Comparison of ENCODE assay signal across 11 cellular contexts in the genomic region with DNA sequence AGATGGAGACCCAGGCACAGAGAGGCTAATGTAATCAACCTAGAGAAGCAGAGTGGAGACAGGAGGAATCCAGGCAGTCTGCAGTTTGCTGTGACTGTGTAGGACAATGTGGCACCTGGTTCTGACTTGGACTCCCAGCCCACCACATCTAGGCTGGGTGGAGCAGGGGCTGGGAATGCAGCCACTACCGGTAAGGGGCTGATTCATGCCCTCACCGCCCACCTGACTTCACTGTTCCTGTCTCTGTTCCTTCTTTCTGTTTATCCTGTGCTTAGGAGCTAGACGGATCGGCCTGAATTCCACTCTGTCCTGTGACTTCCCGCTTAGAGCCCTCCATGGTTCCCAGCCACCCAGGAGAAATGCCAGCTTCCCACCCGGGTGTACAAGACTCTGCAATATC. TPM values are rescaled to one million over a fixed set of nuclear protein-coding genes. Genes with fewer than 3 reads are reported as not detected.
DNase-seq lines count a peak whose midpoint lies in the region; ATAC-seq and TF ChIP-seq lines count a peak whose summit lies in the region.
"Had no signal": no experiment of that assay in that cellular context is flagged by ENCODE, and none has a peak within 500 bp of the region (broad histone marks: within the 10 kb centered on the region; RNA-seq: fewer than 3 reads in every experiment).

No MANE protein-coding gene starts in this region.

- H3K4me1 Mint-ChIP-seq in HFFc6 (ENCODE audit: low read depth) (peaks cover 67% of the 10 kb centered on the region), glutamatergic neuron (ENCODE audit: low read depth, unreplicated experiment) (peaks cover 22% of the 10 kb centered on the region)

- peaks cover 0 to 37% (median 16%) of the 10 kb centered on the region in 6 donors for H3K4me1 ChIP-seq in spleen
- peaks cover 29% of the 10 kb centered on the region for H3K4me1 ChIP-seq in testis

- no peaks in the 10 kb centered on the region for H3K36me3 ChIP-seq in spleen
- H3K36me3 ChIP-seq in testis (ENCODE audit: low read depth, missing control alignments): no peaks in the 10 kb centered on the region

- TF ChIP-seq CTCF in HFFc6 (IDR thresholded peaks at IDR 0.05) (no peak), glutamatergic neuron (IDR thresholded peaks at IDR 0.05; ENCODE audit: partially characterized antibody, unreplicated experiment) (no peak), spleen (IDR thresholded peaks at IDR 0.05 in 8 of 11, conservative IDR thresholded peaks at IDR 0.05 in 3 of 11) (no peak), testis (IDR thresholded peaks at IDR 0.05) (no peak)

- H3K9me3 Mint-ChIP-seq in HFFc6 (no peaks in the 10 kb centered on the region), glutamatergic neuron (ENCODE audit: unreplicated experiment) (peaks cover 12% of the 10 kb centered on the region)
- H3K9me3 Mint-ChIP-seq in activated naive CD4-positive, alpha-beta T cell treated with anti-CD3 and anti-CD28 coated beads, Interleukin-2, amount 50 U/mL, for 72 hours: no peaks in the 10 kb centered on the region
- H3K9me3 Mint-ChIP-seq: activated naive CD8-positive, alpha-beta T cell treated with anti-CD3 and anti-CD28 coated beads, Interleukin-2, amount 10 ng/mL, durations not matched to agents 7 days and 5 days had no signal

- peak; percentile 17 to 36 for ATAC-seq in activated naive CD4-positive, alpha-beta T cell treated with anti-CD3 and anti-CD28 coated beads, Interleukin-2, amount 50 U/mL, for 72 hours
- ATAC-seq in GM19351 (IDR thresholded peaks at IDR 0.05; ENCODE audit: unreplicated experiment) (no peak), GM21529 (IDR thresholded peaks at IDR 0.05; ENCODE audit: unreplicated experiment) (no peak)

- intact Hi-C loops in spleen (cut with DNase I; ENCODE audit: low total_unique reads): no loop called here
- intact Hi-C loops in testis (cut with DNase I; ENCODE audit: low total_unique reads): no loop called here

- H3K9me3 ChIP-seq in spleen (no peaks in the 10 kb centered on the region), testis (no peaks in the 10 kb centered on the region)

- DNase-seq in HFFc6 (no peak), glutamatergic neuron (no peak), spleen (peak; percentile 43), GDM1 (lab: John Stamatoyannopoulos, UW) (no peak), testis (no peak)
- DNase-seq in activated naive CD4-positive, alpha-beta T cell treated with anti-CD3 and anti-CD28 coated beads, Interleukin-2, amount 50 U/mL, for 72 hours (ENCODE audit: low spot score in 2 of 2): peak in 1 of 2 donors; percentile 50
- DNase-seq: activated naive CD8-positive, alpha-beta T cell treated with anti-CD3 and anti-CD28 coated beads, Interleukin-2, amount 10 ng/mL, durations not matched to agents 7 days and 5 days; mesendoderm; NCI-H510A had no signal

- peak overlapping the region; percentile 78 for H3K27ac Mint-ChIP-seq in HFFc6
- peak overlapping the region in 1 of 2 donors; percentile 36 for H3K27ac Mint-ChIP-seq in activated naive CD4-positive, alpha-beta T cell treated with anti-CD3 and anti-CD28 coated beads, Interleukin-2, amount 50 U/mL, for 72 hours
- peak overlapping the region; percentile 99 for H3K27ac Mint-ChIP-seq in glutamatergic neuron (ENCODE audit: unreplicated experiment)
- H3K27ac Mint-ChIP-seq: activated naive CD8-positive, alpha-beta T cell treated with anti-CD3 and anti-CD28 coated beads, Interleukin-2, amount 10 ng/mL, durations not matched to agents 7 days and 5 days had no signal

- TF ChIP-seq POLR2A in spleen (IDR thresholded peaks at IDR 0.05) (no peak), testis (IDR thresholded peaks at IDR 0.05) (no peak)

- 52 to 78% (median 64%) methylated on average over 6 of the region's 6 CpGs for WGBS in spleen, 5 donors
- 67 to 68% methylated on average over 6 of the region's 6 CpGs for WGBS in testis, 2 donors

- peak overlapping the region; percentile 23; the same call in 1 of the 2 replicates for H3K4me3 Mint-ChIP-seq in HFFc6
- peak overlapping the region; percentile 58 for H3K4me3 Mint-ChIP-seq in glutamatergic neuron (ENCODE audit: unreplicated experiment)
- H3K4me3 Mint-ChIP-seq: activated naive CD8-positive, alpha-beta T cell treated with anti-CD3 and anti-CD28 coated beads, Interleukin-2, amount 10 ng/mL, durations not matched to agents 7 days and 5 days had no signal

- H3K27me3 Mint-ChIP-seq in HFFc6 (ENCODE audit: insufficient read depth) (no peaks in the 10 kb centered on the region; the same call in 1 of the 2 replicates), glutamatergic neuron (ENCODE audit: unreplicated experiment) (peaks cover 15% of the 10 kb centered on the region)

- no peak overlapping the region for H3K4me3 ChIP-seq in spleen
- H3K4me3 ChIP-seq in testis: no peak overlapping the region

- no peaks in the 10 kb centered on the region for H3K36me3 Mint-ChIP-seq in HFFc6 (ENCODE audit: low read depth)
- no peaks in the 10 kb centered on the region for H3K36me3 Mint-ChIP-seq in activated naive CD4-positive, alpha-beta T cell treated with anti-CD3 and anti-CD28 coated beads, Interleukin-2, amount 50 U/mL, for 72 hours
- H3K36me3 Mint-ChIP-seq in glutamatergic neuron (ENCODE audit: unreplicated experiment): no peaks in the 10 kb centered on the region
- H3K36me3 Mint-ChIP-seq: activated naive CD8-positive, alpha-beta T cell treated with anti-CD3 and anti-CD28 coated beads, Interleukin-2, amount 10 ng/mL, durations not matched to agents 7 days and 5 days had no signal

- H3K27ac ChIP-seq in spleen (peak overlapping the region in 4 of 8 donors; percentile 43 to 77 (median 76)), testis (peak overlapping the region in 1 of 2 donors; percentile 77)

- H3K27me3 ChIP-seq in spleen (replicated peaks in 1 of 7) (peaks cover 0 to 26% (median 14%) of the 10 kb centered on the region in 7 donors), testis (no peaks in the 10 kb centered on the region)

RNA-seq across cellular contexts. Expression of a gene that starts 2.6 kb away (rescaled TPM):
- total RNA-seq in HFFc6 (2021; fragmentation: NEBNext Ultra II Directional; extraction: Animal tissue kit (Norgen Biotek cat#: 25700)): 10 to 100 TPM in 4 of 6 experiments, 1 to 10 TPM in 2; 2.5 to 26.4 (median 23.7) TPM
- not detected for total RNA-seq in activated naive CD4-positive, alpha-beta T cell treated with anti-CD3 and anti-CD28 coated beads, Interleukin-2, amount 50 U/mL, for 72 hours
- total RNA-seq in glutamatergic neuron (ENCODE audit: unreplicated experiment): 81.6 TPM
- 10 to 100 TPM in 1 of 7 donors, 1 to 10 TPM in 6; 3.5 to 17.4 (median 9.0) TPM for total RNA-seq in spleen
- 10 to 100 TPM in 1 of 3 donors, 1 to 10 TPM in 2; 7.5 to 16.9 (median 9.0) TPM for polyA plus RNA-seq in spleen
- total RNA-seq in testis: 10 to 100 TPM; 11.8 to 18.5 TPM
- 20.5 TPM for polyA plus RNA-seq in testis (ENCODE audit: insufficient read depth, low read depth, low replicate concordance)

RNA-seq across cellular contexts. Expression of a gene that starts 32.4 kb away (rescaled TPM):
- total RNA-seq in HFFc6 (2021; fragmentation: NEBNext Ultra II Directional; extraction: Animal tissue kit (Norgen Biotek cat#: 25700)): 100 to 1,000 TPM; 136 to 198 (median 142) TPM
- total RNA-seq in activated naive CD4-positive, alpha-beta T cell treated with anti-CD3 and anti-CD28 coated beads, Interleukin-2, amount 50 U/mL, for 72 hours: 10 to 100 TPM in 1 of 2 donors, under 1 TPM in 1; 0.91 to 21.6 TPM
- 26.6 TPM for total RNA-seq in glutamatergic neuron (ENCODE audit: unreplicated experiment)
- total RNA-seq in spleen: 10 to 100 TPM in 6 of 7 donors, 1 to 10 TPM in 1; 8.2 to 38.1 (median 15.6) TPM
- polyA plus RNA-seq in spleen: 1 to 10 TPM; 2.7 to 4.8 (median 4.1) TPM
- total RNA-seq in testis: 10 to 100 TPM; 20.4 to 22.8 TPM
- 25.4 TPM for polyA plus RNA-seq in testis (ENCODE audit: insufficient read depth, low read depth, low replicate concordance)

RNA-seq across cellular contexts. Expression of a gene that starts 34.1 kb away (rescaled TPM):
- total RNA-seq in HFFc6 (2021; fragmentation: NEBNext Ultra II Directional; extraction: Animal tissue kit (Norgen Biotek cat#: 25700)): 10 to 100 TPM; 10.8 to 12.6 (median 11.4) TPM
- total RNA-seq in activated naive CD4-positive, alpha-beta T cell treated with anti-CD3 and anti-CD28 coated beads, Interleukin-2, amount 50 U/mL, for 72 hours: 1 to 10 TPM; 1.5 to 1.9 TPM
- 0.37 TPM for total RNA-seq in glutamatergic neuron (ENCODE audit: unreplicated experiment)
- total RNA-seq in spleen: 10 to 100 TPM in 4 of 7 donors, 1 to 10 TPM in 3; 6.3 to 25.1 (median 11.5) TPM
- polyA plus RNA-seq in spleen: 1 to 10 TPM in 2 of 3 donors, under 1 TPM in 1; 0.47 to 2.3 (median 1.7) TPM
- total RNA-seq in testis: 1 to 10 TPM; 1.5 to 2.3 TPM
- 1.1 TPM for polyA plus RNA-seq in testis (ENCODE audit: insufficient read depth, low read depth, low replicate concordance)

Comparison
In these comparisons a context has a peak if more than half of its experiments do, and no peak if none do; other contexts are left out.
1. ATAC-seq: peak in activated naive CD4-positive, alpha-beta T cell treated with anti-CD3 and anti-CD28 coated beads, Interleukin-2, amount 50 U/mL, for 72 hours (2 of 2); none in GM19351 (single experiment) and GM21529 (single experiment).